10 cellular contexts compared by ENCODE assay signal in genomic region chr3:101938262-101938847, GRCh38.
DNase-seq lines count a peak whose midpoint lies in the region; ATAC-seq and TF ChIP-seq lines count a peak whose summit lies in the region.
"Had no signal": no experiment of that assay in that cellular context is flagged by ENCODE, and none has a peak within 500 bp of the region (broad histone marks: within the 10 kb centered on the region; RNA-seq: fewer than 3 reads in every experiment).

No MANE protein-coding gene starts in this region.

- H3K27ac Mint-ChIP-seq in osteocyte (ENCODE audit: unreplicated experiment), result no peak overlapping the region

- 45 to 54% methylated on average over 2 of the region's 2 CpGs for WGBS in gastroesophageal sphincter (ENCODE audit: low coverage in 1 of 2), 2 donors

- no peaks in the 10 kb centered on the region for H3K36me3 Mint-ChIP-seq in osteocyte (ENCODE audit: unreplicated experiment)

- H3K27me3 Mint-ChIP-seq in osteocyte (ENCODE audit: unreplicated experiment), result no peaks in the 10 kb centered on the region
- H3K27me3 Mint-ChIP-seq: central memory CD8-positive, alpha-beta T cell; natural killer cell treated with Interleukin-12 subunit alpha and Interleukin-12 subunit beta and Interleukin-15 and Interleukin-18, amount 100 ng/mL, for 72 hours had no signal

- H3K4me3 ChIP-seq in NB4 (ENCODE audit: low read depth, low read length) (no peak overlapping the region), gastroesophageal sphincter (no peak overlapping the region)

- peaks cover 7% of the 10 kb centered on the region for H3K9me3 Mint-ChIP-seq in osteocyte (ENCODE audit: unreplicated experiment)
- H3K9me3 Mint-ChIP-seq: central memory CD8-positive, alpha-beta T cell had no signal

- no peaks in the 10 kb centered on the region for H3K27me3 ChIP-seq in gastroesophageal sphincter

- H3K36me3 ChIP-seq in gastroesophageal sphincter, result no peaks in the 10 kb centered on the region

- H3K4me1 ChIP-seq in gastroesophageal sphincter, result peaks cover 3 to 23% (median 9%) of the 10 kb centered on the region in 3 donors

- intact Hi-C loops in left colon (cut with DNase I, micrococcal nuclease), result no loop called here

- no peak overlapping the region for H3K27ac ChIP-seq in gastroesophageal sphincter

- no peak for TF ChIP-seq POLR2A in NB4 (IDR thresholded peaks at IDR 0.05; ENCODE audit: extremely low read depth, insufficient read length)
- no peak for TF ChIP-seq POLR2A in gastroesophageal sphincter (IDR thresholded peaks at IDR 0.05)

- no peaks in the 10 kb centered on the region for H3K9me3 ChIP-seq in gastroesophageal sphincter

- TF ChIP-seq CTCF in NB4 (IDR thresholded peaks at IDR 0.05; ENCODE audit: low read depth, low read length), result no peak
- no peak for TF ChIP-seq CTCF in osteocyte (IDR thresholded peaks at IDR 0.05)
- no peak for TF ChIP-seq CTCF in gastroesophageal sphincter (IDR thresholded peaks at IDR 0.05)

- no peak for TF ChIP-seq EP300 in gastroesophageal sphincter (IDR thresholded peaks at IDR 0.05)

- H3K4me1 Mint-ChIP-seq in osteocyte (ENCODE audit: unreplicated experiment), result peaks cover 21% of the 10 kb centered on the region

- no peak overlapping the region for H3K4me3 Mint-ChIP-seq in osteocyte (ENCODE audit: unreplicated experiment)
- H3K4me3 Mint-ChIP-seq: central memory CD8-positive, alpha-beta T cell; natural killer cell treated with Interleukin-12 subunit alpha and Interleukin-12 subunit beta and Interleukin-15 and Interleukin-18, amount 100 ng/mL, for 72 hours had no signal

- peak; percentile 55 for ATAC-seq in GM18867 (IDR thresholded peaks at IDR 0.05; ENCODE audit: unreplicated experiment)
- ATAC-seq in HG02759 (IDR thresholded peaks at IDR 0.05; ENCODE audit: unreplicated experiment), result peak; percentile 48
- peak; percentile 74 for ATAC-seq in left colon
- no peak for ATAC-seq in gastroesophageal sphincter

- DNase-seq in NB4 (ENCODE audit: low read depth), result peak; percentile 73
- DNase-seq in left colon, result no peak
- DNase-seq in NCI-H1436 (lab: John Stamatoyannopoulos, UW), result no peak
- DNase-seq in osteocyte (ENCODE audit: extremely low spot score, unreplicated experiment), result no peak
- DNase-seq in NCI-H2081 treated with DMSO at 0.1 percent for 48 hours (lab: John Stamatoyannopoulos, UW), result no peak
